Comparison of ENCODE assay signal across 27 cellular contexts in genomic region chr11:111700186-111700585, GRCh38.
"Had no signal": no experiment of that assay in that cellular context is flagged by ENCODE, and none has a peak within 500 bp of the region (broad histone marks: within the 10 kb centered on the region; RNA-seq: fewer than 3 reads in every experiment).

No MANE protein-coding gene starts in this region.

- H3K27me3 Mint-ChIP-seq: effector memory CD8-positive, alpha-beta T cell; naive thymus-derived CD4-positive, alpha-beta T cell; type B pancreatic cell had no signal

- H3K4me3 Mint-ChIP-seq: effector memory CD8-positive, alpha-beta T cell; immature natural killer cell; naive thymus-derived CD4-positive, alpha-beta T cell; stimulated activated effector memory CD8-positive, alpha-beta T cell treated with anti-CD3 and anti-CD28 coated beads, Interleukin-12 subunit alpha, Interleukin-12 subunit beta, amount 100 ng/mL, for 72 hours; type B pancreatic cell had no signal

- H3K27me3 ChIP-seq: esophagus squamous epithelium, ovary, sigmoid colon, stomach, testis, tibial artery, uterus had no signal

- H3K4me1 ChIP-seq: testis, tibial artery, uterus had no signal

- H3K4me3 ChIP-seq: esophagus squamous epithelium, lower lobe of right lung, ovary, psoas muscle, sigmoid colon, stomach, testis, tibial artery, uterus had no signal

- DNase-seq: cortex of kidney; effector memory CD8-positive, alpha-beta T cell; esophagus squamous epithelium; foreskin melanocyte; hypothalamus; immature natural killer cell; islet precursor cell; left ventricle myocardium superior; lower lobe of right lung; midbrain; naive thymus-derived CD4-positive, alpha-beta T cell; occipital lobe; ovary; posterior cingulate gyrus; psoas muscle; right cardiac atrium; sigmoid colon; stimulated activated CD4-positive, alpha-beta T cell treated with anti-CD3 and anti-CD28 coated beads, Interleukin-2, amount 100 ng/mL, for 24 hours; stimulated activated CD4-positive, alpha-beta T cell treated with anti-CD3 and anti-CD28 coated beads, Interleukin-4, amount 100 ng/mL, for 24 hours; stimulated activated naive CD4-positive, alpha-beta T cell treated with Interleukin-2 at 50 U/mL for 16 hours; stomach; substantia nigra; testis; tibial artery; uterus had no signal

- H3K9me3 ChIP-seq: esophagus squamous epithelium, lower lobe of right lung, ovary, psoas muscle, sigmoid colon, stomach, testis, tibial artery, uterus had no signal

- H3K9me3 Mint-ChIP-seq: effector memory CD8-positive, alpha-beta T cell; immature natural killer cell; naive thymus-derived CD4-positive, alpha-beta T cell; stimulated activated effector memory CD8-positive, alpha-beta T cell treated with anti-CD3 and anti-CD28 coated beads, Interleukin-12 subunit alpha, Interleukin-12 subunit beta, amount 100 ng/mL, for 72 hours; type B pancreatic cell had no signal

- H3K27ac Mint-ChIP-seq: effector memory CD8-positive, alpha-beta T cell; immature natural killer cell; stimulated activated effector memory CD8-positive, alpha-beta T cell treated with anti-CD3 and anti-CD28 coated beads, Interleukin-12 subunit alpha, Interleukin-12 subunit beta, amount 100 ng/mL, for 72 hours; type B pancreatic cell had no signal

- H3K27ac ChIP-seq: esophagus squamous epithelium, lower lobe of right lung, ovary, sigmoid colon, testis, tibial artery, uterus had no signal

- H3K36me3 ChIP-seq: ovary, uterus had no signal

- ATAC-seq: effector memory CD8-positive, alpha-beta T cell; lower lobe of right lung; naive thymus-derived CD4-positive, alpha-beta T cell; right cardiac atrium; stimulated activated effector memory CD8-positive, alpha-beta T cell treated with anti-CD3 and anti-CD28 coated beads, Interleukin-12 subunit alpha, Interleukin-12 subunit beta, amount 100 ng/mL, for 72 hours had no signal
